ENCODE assay signal across 1 cellular context in genomic region chr19:47094557-47095517, GRCh38.
TF ChIP-seq lines count a peak whose summit lies in the region.

No MANE protein-coding gene starts in this region.

TF ChIP-seq in HepG2, 621 proteins besides CTCF, POLR2A, EP300 and RAD21 (continued from another document):
- TF ChIP-seq, protein P1, sequence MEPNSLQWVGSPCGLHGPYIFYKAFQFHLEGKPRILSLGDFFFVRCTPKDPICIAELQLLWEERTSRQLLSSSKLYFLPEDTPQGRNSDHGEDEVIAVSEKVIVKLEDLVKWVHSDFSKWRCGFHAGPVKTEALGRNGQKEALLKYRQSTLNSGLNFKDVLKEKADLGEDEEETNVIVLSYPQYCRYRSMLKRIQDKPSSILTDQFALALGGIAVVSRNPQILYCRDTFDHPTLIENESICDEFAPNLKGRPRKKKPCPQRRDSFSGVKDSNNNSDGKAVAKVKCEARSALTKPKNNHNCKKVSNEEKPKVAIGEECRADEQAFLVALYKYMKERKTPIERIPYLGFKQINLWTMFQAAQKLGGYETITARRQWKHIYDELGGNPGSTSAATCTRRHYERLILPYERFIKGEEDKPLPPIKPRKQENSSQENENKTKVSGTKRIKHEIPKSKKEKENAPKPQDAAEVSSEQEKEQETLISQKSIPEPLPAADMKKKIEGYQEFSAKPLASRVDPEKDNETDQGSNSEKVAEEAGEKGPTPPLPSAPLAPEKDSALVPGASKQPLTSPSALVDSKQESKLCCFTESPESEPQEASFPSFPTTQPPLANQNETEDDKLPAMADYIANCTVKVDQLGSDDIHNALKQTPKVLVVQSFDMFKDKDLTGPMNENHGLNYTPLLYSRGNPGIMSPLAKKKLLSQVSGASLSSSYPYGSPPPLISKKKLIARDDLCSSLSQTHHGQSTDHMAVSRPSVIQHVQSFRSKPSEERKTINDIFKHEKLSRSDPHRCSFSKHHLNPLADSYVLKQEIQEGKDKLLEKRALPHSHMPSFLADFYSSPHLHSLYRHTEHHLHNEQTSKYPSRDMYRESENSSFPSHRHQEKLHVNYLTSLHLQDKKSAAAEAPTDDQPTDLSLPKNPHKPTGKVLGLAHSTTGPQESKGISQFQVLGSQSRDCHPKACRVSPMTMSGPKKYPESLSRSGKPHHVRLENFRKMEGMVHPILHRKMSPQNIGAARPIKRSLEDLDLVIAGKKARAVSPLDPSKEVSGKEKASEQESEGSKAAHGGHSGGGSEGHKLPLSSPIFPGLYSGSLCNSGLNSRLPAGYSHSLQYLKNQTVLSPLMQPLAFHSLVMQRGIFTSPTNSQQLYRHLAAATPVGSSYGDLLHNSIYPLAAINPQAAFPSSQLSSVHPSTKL (CRISPR knock-in tag; IDR thresholded peaks at IDR 0.05): peak; percentile 75; the same call in 1 of the 2 replicates
- peak; percentile 84 for TF ChIP-seq HNF4A (CRISPR knock-in tag; IDR thresholded peaks at IDR 0.05)
- TF ChIP-seq, protein P2, sequence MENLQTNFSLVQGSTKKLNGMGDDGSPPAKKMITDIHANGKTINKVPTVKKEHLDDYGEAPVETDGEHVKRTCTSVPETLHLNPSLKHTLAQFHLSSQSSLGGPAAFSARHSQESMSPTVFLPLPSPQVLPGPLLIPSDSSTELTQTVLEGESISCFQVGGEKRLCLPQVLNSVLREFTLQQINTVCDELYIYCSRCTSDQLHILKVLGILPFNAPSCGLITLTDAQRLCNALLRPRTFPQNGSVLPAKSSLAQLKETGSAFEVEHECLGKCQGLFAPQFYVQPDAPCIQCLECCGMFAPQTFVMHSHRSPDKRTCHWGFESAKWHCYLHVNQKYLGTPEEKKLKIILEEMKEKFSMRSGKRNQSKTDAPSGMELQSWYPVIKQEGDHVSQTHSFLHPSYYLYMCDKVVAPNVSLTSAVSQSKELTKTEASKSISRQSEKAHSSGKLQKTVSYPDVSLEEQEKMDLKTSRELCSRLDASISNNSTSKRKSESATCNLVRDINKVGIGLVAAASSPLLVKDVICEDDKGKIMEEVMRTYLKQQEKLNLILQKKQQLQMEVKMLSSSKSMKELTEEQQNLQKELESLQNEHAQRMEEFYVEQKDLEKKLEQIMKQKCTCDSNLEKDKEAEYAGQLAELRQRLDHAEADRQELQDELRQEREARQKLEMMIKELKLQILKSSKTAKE (CRISPR knock-in tag; IDR thresholded peaks at IDR 0.05; ENCODE audit: borderline replicate concordance): 0 out of 2 replicates have a peak, but pooled peaks have one; percentile 29
- TF ChIP-seq HOXA3 (CRISPR knock-in tag; IDR thresholded peaks at IDR 0.05): peak; percentile 60; the same call in 1 of the 2 replicates
- TF ChIP-seq PPARG (CRISPR knock-in tag; conservative IDR thresholded peaks at IDR 0.05): peak; percentile 59; the same call in 1 of the 2 replicates
- peak; percentile 33 to 71; a peak in 2 of 4 replicates for TF ChIP-seq NR2F1 (CRISPR knock-in tag; IDR thresholded peaks at IDR 0.05)
- TF ChIP-seq SNAPC2 (CRISPR knock-in tag; IDR thresholded peaks at IDR 0.05): 0 out of 2 replicates have a peak, but pooled peaks have one; percentile 16
- TF ChIP-seq FOXP4 (CRISPR knock-in tag; IDR thresholded peaks at IDR 0.05): peak; percentile 52; the same call in 1 of the 2 replicates
- 0 out of 2 replicates have a peak, but pooled peaks have one; percentile 27 for TF ChIP-seq NFKB2 (CRISPR knock-in tag; IDR thresholded peaks at IDR 0.05; ENCODE audit: borderline replicate concordance)
- TF ChIP-seq ZNF331 (CRISPR knock-in tag; IDR thresholded peaks at IDR 0.05): peak; percentile 30; the same call in 1 of the 2 replicates
- TF ChIP-seq, protein P3, sequence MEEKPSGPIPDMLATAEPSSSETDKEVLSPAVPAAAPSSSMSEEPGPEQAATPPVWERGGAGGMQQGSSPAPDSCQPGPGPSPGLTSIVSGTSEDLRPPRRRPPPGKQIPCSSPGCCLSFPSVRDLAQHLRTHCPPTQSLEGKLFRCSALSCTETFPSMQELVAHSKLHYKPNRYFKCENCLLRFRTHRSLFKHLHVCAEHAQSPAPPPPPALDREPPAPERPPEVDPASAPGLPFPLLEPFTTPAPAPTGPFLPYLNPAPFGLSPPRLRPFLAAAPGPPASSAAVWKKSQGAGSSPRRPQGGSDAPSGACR (CRISPR knock-in tag; IDR thresholded peaks at IDR 0.05): no peak
- TF ChIP-seq FOXP1 (IDR thresholded peaks at IDR 0.05): no peak
- TF ChIP-seq FOXP1 (CRISPR knock-in tag; IDR thresholded peaks at IDR 0.05): peak; percentile 41; the same call in 1 of the 2 replicates
- 0 out of 2 replicates have a peak, but pooled peaks have one; percentile 23 for TF ChIP-seq JUND (CRISPR knock-in tag; IDR thresholded peaks at IDR 0.05)
- TF ChIP-seq BCL6 (CRISPR knock-in tag; IDR thresholded peaks at IDR 0.05): peak; percentile 53
- TF ChIP-seq, protein P4, sequence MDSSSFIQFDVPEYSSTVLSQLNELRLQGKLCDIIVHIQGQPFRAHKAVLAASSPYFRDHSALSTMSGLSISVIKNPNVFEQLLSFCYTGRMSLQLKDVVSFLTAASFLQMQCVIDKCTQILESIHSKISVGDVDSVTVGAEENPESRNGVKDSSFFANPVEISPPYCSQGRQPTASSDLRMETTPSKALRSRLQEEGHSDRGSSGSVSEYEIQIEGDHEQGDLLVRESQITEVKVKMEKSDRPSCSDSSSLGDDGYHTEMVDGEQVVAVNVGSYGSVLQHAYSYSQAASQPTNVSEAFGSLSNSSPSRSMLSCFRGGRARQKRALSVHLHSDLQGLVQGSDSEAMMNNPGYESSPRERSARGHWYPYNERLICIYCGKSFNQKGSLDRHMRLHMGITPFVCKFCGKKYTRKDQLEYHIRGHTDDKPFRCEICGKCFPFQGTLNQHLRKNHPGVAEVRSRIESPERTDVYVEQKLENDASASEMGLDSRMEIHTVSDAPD (CRISPR knock-in tag; IDR thresholded peaks at IDR 0.05): no peak
- TF ChIP-seq ZBTB20 (CRISPR knock-in tag; IDR thresholded peaks at IDR 0.05; ENCODE audit: borderline replicate concordance, low read depth): peak; percentile 53; the same call in 1 of the 2 replicates
- TF ChIP-seq JUNB (CRISPR knock-in tag; IDR thresholded peaks at IDR 0.05; ENCODE audit: borderline replicate concordance): no peak
- TF ChIP-seq HNRNPL (IDR thresholded peaks at IDR 0.05; ENCODE audit: low read depth, low read length): no peak
- TF ChIP-seq ZNF501 (CRISPR knock-in tag; IDR thresholded peaks at IDR 0.05): peak; percentile 23; the same call in 1 of the 2 replicates
- no peak for TF ChIP-seq PREB (CRISPR knock-in tag; IDR thresholded peaks at IDR 0.05)
- TF ChIP-seq, protein P5, sequence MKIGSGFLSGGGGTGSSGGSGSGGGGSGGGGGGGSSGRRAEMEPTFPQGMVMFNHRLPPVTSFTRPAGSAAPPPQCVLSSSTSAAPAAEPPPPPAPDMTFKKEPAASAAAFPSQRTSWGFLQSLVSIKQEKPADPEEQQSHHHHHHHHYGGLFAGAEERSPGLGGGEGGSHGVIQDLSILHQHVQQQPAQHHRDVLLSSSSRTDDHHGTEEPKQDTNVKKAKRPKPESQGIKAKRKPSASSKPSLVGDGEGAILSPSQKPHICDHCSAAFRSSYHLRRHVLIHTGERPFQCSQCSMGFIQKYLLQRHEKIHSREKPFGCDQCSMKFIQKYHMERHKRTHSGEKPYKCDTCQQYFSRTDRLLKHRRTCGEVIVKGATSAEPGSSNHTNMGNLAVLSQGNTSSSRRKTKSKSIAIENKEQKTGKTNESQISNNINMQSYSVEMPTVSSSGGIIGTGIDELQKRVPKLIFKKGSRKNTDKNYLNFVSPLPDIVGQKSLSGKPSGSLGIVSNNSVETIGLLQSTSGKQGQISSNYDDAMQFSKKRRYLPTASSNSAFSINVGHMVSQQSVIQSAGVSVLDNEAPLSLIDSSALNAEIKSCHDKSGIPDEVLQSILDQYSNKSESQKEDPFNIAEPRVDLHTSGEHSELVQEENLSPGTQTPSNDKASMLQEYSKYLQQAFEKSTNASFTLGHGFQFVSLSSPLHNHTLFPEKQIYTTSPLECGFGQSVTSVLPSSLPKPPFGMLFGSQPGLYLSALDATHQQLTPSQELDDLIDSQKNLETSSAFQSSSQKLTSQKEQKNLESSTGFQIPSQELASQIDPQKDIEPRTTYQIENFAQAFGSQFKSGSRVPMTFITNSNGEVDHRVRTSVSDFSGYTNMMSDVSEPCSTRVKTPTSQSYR (CRISPR knock-in tag; IDR thresholded peaks at IDR 0.05; ENCODE audit: borderline replicate concordance): peak; percentile 32; the same call in 1 of the 2 replicates
- TF ChIP-seq KAT8 (CRISPR knock-in tag; IDR thresholded peaks at IDR 0.05): no peak
- peak; percentile 96 for TF ChIP-seq PATZ1 (CRISPR knock-in tag; IDR thresholded peaks at IDR 0.05)
- TF ChIP-seq RXRB (CRISPR knock-in tag; IDR thresholded peaks at IDR 0.05; ENCODE audit: borderline replicate concordance): peak; percentile 47; the same call in 1 of the 2 replicates
- TF ChIP-seq ZNF263 (CRISPR knock-in tag; IDR thresholded peaks at IDR 0.05): no peak
- TF ChIP-seq, protein P6, sequence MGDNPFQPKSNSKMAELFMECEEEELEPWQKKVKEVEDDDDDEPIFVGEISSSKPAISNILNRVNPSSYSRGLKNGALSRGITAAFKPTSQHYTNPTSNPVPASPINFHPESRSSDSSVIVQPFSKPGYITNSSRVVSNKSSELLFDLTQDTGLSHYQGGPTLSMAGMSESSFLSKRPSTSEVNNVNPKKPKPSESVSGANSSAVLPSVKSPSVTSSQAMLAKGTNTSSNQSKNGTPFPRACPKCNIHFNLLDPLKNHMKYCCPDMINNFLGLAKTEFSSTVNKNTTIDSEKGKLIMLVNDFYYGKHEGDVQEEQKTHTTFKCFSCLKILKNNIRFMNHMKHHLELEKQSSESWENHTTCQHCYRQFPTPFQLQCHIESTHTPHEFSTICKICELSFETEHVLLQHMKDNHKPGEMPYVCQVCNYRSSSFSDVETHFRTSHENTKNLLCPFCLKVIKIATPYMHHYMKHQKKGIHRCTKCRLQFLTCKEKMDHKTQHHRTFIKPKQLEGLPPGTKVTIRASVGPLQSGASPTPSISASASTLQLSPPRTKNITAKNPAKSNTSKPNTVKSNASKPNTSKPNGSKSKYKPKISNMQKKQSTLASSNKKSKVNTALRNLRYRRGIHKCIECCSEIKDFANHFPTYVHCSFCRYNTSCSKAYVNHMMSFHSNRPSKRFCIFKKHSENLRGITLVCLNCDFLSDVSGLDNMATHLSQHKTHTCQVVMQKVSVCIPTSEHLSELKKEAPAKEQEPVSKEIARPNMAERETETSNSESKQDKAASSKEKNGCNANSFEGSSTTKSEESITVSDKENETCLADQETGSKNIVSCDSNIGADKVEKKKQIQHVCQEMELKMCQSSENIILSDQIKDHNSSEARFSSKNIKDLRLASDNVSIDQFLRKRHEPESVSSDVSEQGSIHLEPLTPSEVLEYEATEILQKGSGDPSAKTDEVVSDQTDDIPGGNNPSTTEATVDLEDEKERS (CRISPR knock-in tag; IDR thresholded peaks at IDR 0.05): 0 out of 2 replicates have a peak, but pooled peaks have one; percentile 62
